8 cellular contexts compared by ENCODE assay signal in the genomic region with DNA sequence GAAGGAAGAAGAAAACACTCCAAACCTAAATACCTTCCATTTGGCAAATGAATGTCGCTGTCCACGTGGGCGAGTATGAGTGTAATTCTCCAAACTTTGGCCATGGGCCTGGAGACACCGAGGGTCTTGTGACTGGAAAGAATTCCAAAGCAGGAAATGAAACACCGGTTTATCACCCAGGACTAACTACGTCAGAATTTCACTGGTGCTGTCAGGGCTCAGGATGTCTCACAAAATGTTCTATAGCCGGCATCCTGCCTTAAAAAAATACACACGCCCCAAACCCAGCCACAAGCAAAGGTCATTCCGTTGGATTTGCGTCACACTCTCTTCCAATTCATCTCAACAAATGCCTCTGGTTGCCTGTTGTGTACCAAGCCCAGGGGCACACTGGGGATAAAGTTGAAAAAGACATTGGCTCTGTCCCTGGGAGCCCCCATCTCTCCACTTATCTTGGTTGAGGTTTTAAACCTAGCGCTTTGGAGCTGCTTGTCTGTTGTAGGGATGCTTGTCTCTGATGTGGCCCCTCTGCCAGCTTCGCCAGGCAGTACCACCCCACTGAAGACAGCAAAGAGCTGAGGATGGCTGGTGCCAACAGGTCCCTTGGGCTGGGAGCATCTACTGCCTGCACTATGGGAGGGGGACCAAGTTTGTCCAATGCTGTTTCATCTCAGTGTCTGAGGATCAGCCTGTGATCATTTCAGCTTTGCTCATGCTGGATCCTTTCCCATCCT. TPM values are rescaled to one million over a fixed set of nuclear protein-coding genes. Genes with fewer than 3 reads are reported as not detected.
A peak's percentile ranks its signal among the peaks of the same experiment; 100 is the strongest.
DNase-seq lines count a peak whose midpoint lies in the region; TF ChIP-seq lines count a peak whose summit lies in the region.

No MANE protein-coding gene starts in this region.

- H3K9me3 ChIP-seq in spleen (peaks cover 0 to 4% (median 0%) of the 10 kb centered on the region in 8 donors), PC-9 (ENCODE audit: insufficient read depth, low read depth) (no peaks in the 10 kb centered on the region; the same call in 1 of the 2 replicates)

- CTCF ChIA-PET in PC-9 (lab: Charles Lee): no interaction called here

- peaks cover 0 to 16% (median 0%) of the 10 kb centered on the region in 7 donors for H3K27me3 ChIP-seq in spleen (replicated peaks in 1 of 7)
- H3K27me3 ChIP-seq in PC-9 (ENCODE audit: insufficient read depth, low read depth): no peaks in the 10 kb centered on the region

- H3K4me2 ChIP-seq in PC-9: no peak overlapping the region

- intact Hi-C loops in spleen (cut with DNase I; ENCODE audit: low total_unique reads): no loop called here
- intact Hi-C loops in PC-9 (cut with micrococcal nuclease; ENCODE audit: unreplicated experiment): no loop called here

- H3F3A ChIP-seq in PC-9 (ENCODE audit: insufficient read depth, low read depth): 0 out of 2 replicates have a peak, but pooled peaks cover under 1% of the 10 kb centered on the region

- H3K36me3 ChIP-seq in spleen (no peaks in the 10 kb centered on the region), PC-9 (ENCODE audit: low read depth) (no peaks in the 10 kb centered on the region)

- peaks cover 0 to 46% (median 21%) of the 10 kb centered on the region in 6 donors for H3K4me1 ChIP-seq in spleen
- peaks cover 10% of the 10 kb centered on the region for H3K4me1 ChIP-seq in PC-9 (replicated peaks; ENCODE audit: insufficient read depth)

- in situ Hi-C loops in GM13977 (cut with MboI; ENCODE audit: low pct_unique_long_range_greater_than_20kb, low sequenced_read_pairs, unreplicated experiment): no loop called here

- TF ChIP-seq POLR2A in spleen (IDR thresholded peaks at IDR 0.05): no peak

- DNase-seq in HCEC 1CT (peak; percentile 99), amniotic epithelial cell (ENCODE audit: low read depth) (peak; percentile 98), hepatic stellate cell (ENCODE audit: low spot score) (peak; percentile 67), spleen (no peak), PC-9 (no peak), GM13977 (ENCODE audit: low spot score) (no peak), NCI-H69 (lab: John Stamatoyannopoulos, UW) (no peak)
- no peak for DNase-seq in effector CD4-positive, alpha-beta T cell

- H3K27ac ChIP-seq in spleen: peak overlapping the region in 7 of 8 donors; percentile 54 to 76 (median 61)
- no peak overlapping the region for H3K27ac ChIP-seq in PC-9

- no peak overlapping the region for H2AFZ ChIP-seq in PC-9

- no peaks in the 10 kb centered on the region for H3K9me2 ChIP-seq in PC-9 (ENCODE audit: insufficient read depth)

- BruUV-seq in PC-9 (replicated peaks; lab: Mats Ljungman, UMichigan): no TSS peak

- no peaks in the 10 kb centered on the region for H4K20me1 ChIP-seq in PC-9 (ENCODE audit: insufficient read depth)

- H3K4me3 ChIP-seq in spleen: no peak overlapping the region
- no peak overlapping the region for H3K4me3 ChIP-seq in PC-9

- TF ChIP-seq CTCF in spleen (IDR thresholded peaks at IDR 0.05 in 8 of 11, conservative IDR thresholded peaks at IDR 0.05 in 3 of 11) (no peak), PC-9 (conservative IDR thresholded peaks at IDR 0.05) (no peak), GM13977 (IDR thresholded peaks at IDR 0.05; ENCODE audit: extremely low read depth, insufficient read depth, missing control alignments) (no peak)

- POLR2A ChIA-PET in PC-9 (lab: Charles Lee; ENCODE audit: unreplicated experiment): no interaction called here

- 70 to 78% (median 76%) methylated on average over 12 of the region's 12 CpGs for WGBS in spleen, 5 donors

- H3K79me2 ChIP-seq in PC-9 (ENCODE audit: low read depth): no peaks in the 10 kb centered on the region

RNA-seq across cellular contexts. Expression of gene GSTO2, which starts 31.2 kb away (rescaled TPM):
- total RNA-seq in spleen (1 to 10 TPM in 1 of 7 donors, under 1 TPM in 6; 0.32 to 1.4 (median 0.77) TPM), PC-9 (2021) (3.3 and 4.3 TPM in 2 replicates)
- polyA plus RNA-seq in spleen: under 1 TPM; 0.91 to 0.99 (median 0.91) TPM

RNA-seq across cellular contexts. Expression of gene ITPRIP, which starts 38.1 kb away (rescaled TPM):
- total RNA-seq in spleen (10 to 100 TPM; 21.6 to 37.8 (median 32.3) TPM), PC-9 (2021) (6.7 and 8.5 TPM in 2 replicates)
- polyA plus RNA-seq in spleen: 1 to 10 TPM; 7.2 to 9.5 (median 8.5) TPM

RNA-seq across cellular contexts. Expression of gene GSTO1, which starts 45.5 kb away (rescaled TPM):
- 100 to 1,000 TPM in 1 of 7 donors, 10 to 100 TPM in 6; 64.4 to 104 (median 81.7) TPM for total RNA-seq in spleen
- 100 to 1,000 TPM in 2 of 3 donors, 10 to 100 TPM in 1; 88.1 to 157 (median 131) TPM for polyA plus RNA-seq in spleen
- 71.0 and 77.3 TPM in 2 replicates for total RNA-seq in PC-9 (2021)

RNA-seq across cellular contexts. Expression of gene CFAP58, which starts 53.5 kb away (rescaled TPM):
- total RNA-seq in spleen (1 to 10 TPM in 1 of 7 donors, under 1 TPM in 5, not detected in 1; 0.37 to 1.4 (median 0.46) TPM), PC-9 (2021) (0.15 and 0.31 TPM in 2 replicates)
- polyA plus RNA-seq in spleen: under 1 TPM; 0.10 to 0.36 (median 0.15) TPM

Comparison
In these comparisons a context has a peak if more than half of its experiments do, and no peak if none do; other contexts are left out.
1. DNase-seq: peak in HCEC 1CT (single experiment), amniotic epithelial cell (single experiment) and hepatic stellate cell (single experiment); none in spleen (single experiment), PC-9 (0 of 2), GM13977 (single experiment), effector CD4-positive, alpha-beta T cell (single experiment) and NCI-H69 (single experiment).